24 cellular contexts compared by ENCODE assay signal in the genomic region with DNA sequence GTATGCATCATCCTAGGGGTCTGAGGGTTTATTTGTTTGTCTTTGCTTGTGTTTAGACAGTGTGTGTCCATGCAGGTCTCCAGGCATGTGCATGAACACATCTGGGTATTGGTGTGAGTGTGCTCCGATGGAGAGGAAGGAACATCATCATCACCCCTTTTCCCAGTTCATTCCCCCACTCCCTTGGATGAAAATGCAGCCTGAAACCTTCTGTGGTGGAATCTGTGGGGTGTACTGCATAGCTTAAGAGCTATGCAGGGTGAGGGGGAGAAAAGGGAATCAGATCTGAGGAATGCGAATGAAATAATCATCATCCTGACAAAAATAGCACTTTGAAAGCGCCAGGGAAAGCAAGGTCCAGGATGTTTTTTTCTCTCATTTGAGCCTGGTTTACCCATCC.
DNase-seq lines count a peak whose midpoint lies in the region; ATAC-seq, FAIRE-seq and TF ChIP-seq lines count a peak whose summit lies in the region.
"Had no signal": no experiment of that assay in that cellular context is flagged by ENCODE, and none has a peak within 500 bp of the region (broad histone marks: within the 10 kb centered on the region; RNA-seq: fewer than 3 reads in every experiment).

No MANE protein-coding gene starts in this region.

- no peak for TF ChIP-seq CTCF in glutamatergic neuron (IDR thresholded peaks at IDR 0.05; ENCODE audit: partially characterized antibody, unreplicated experiment)

- DNase-seq in activated naive CD4-positive, alpha-beta T cell treated with anti-CD3 and anti-CD28 coated beads, Interleukin-2, amount 10 ng/mL, durations not matched to agents 7 days and 5 days: no peak
- no peak for DNase-seq in activated naive CD4-positive, alpha-beta T cell treated with anti-CD3 and anti-CD28 coated beads for 36 hours
- DNase-seq in glutamatergic neuron: no peak
- DNase-seq in urothelium cell line (ENCODE audit: low spot score): no peak
- DNase-seq in SW480 (ENCODE audit: low spot score): no peak
- DNase-seq in NCI-H2029 (lab: John Stamatoyannopoulos, UW): no peak
- DNase-seq: 8988T; amygdala; dorsolateral prefrontal cortex; foreskin melanocyte; islet precursor cell; MG63; NCI-H1417 treated with DMSO at 0.1 percent for 48 hours; NCI-H524 treated with DMSO at 0.1 percent for 48 hours; nucleus accumbens; stimulated activated CD4-positive, alpha-beta T cell treated with anti-CD3 and anti-CD28 coated beads, Interleukin-4, amount 100 ng/mL, for 1 hour; stimulated activated naive CD4-positive, alpha-beta T cell treated with Interleukin-2 at 50 U/mL for 16 hours had no signal

- H3K27ac Mint-ChIP-seq in activated naive CD4-positive, alpha-beta T cell treated with anti-CD3 and anti-CD28 coated beads, Interleukin-2, amount 10 ng/mL, durations not matched to agents 7 days and 5 days: peak overlapping the region; percentile 86
- H3K27ac Mint-ChIP-seq in activated naive CD4-positive, alpha-beta T cell treated with anti-CD3 and anti-CD28 coated beads for 36 hours: no peak overlapping the region
- H3K27ac Mint-ChIP-seq in glutamatergic neuron (ENCODE audit: unreplicated experiment): peak overlapping the region; percentile 86
- H3K27ac Mint-ChIP-seq: activated CD4-positive, alpha-beta T cell treated with anti-CD3 and anti-CD28 coated beads, Interleukin-2, amount 10 ng/mL, durations not matched to agents 24 days and 14 days; activated T-helper 17 cell treated with anti-CD3 and anti-CD28 coated beads, Interleukin-2, amount 50 U/mL, for 72 hours; IgD-negative memory B cell had no signal

- no peaks in the 10 kb centered on the region for H3K9me3 Mint-ChIP-seq in activated naive CD4-positive, alpha-beta T cell treated with anti-CD3 and anti-CD28 coated beads, Interleukin-2, amount 10 ng/mL, durations not matched to agents 7 days and 5 days
- no peaks in the 10 kb centered on the region for H3K9me3 Mint-ChIP-seq in activated naive CD4-positive, alpha-beta T cell treated with anti-CD3 and anti-CD28 coated beads for 36 hours
- peaks cover 6% of the 10 kb centered on the region for H3K9me3 Mint-ChIP-seq in glutamatergic neuron (ENCODE audit: unreplicated experiment)
- H3K9me3 Mint-ChIP-seq: central memory CD8-positive, alpha-beta T cell; IgD-negative memory B cell had no signal

- intact Hi-C loops in activated naive CD4-positive, alpha-beta T cell treated with anti-CD3 and anti-CD28 coated beads for 36 hours (cut with micrococcal nuclease): no loop called here

- peak; percentile 76 for FAIRE-seq in urothelium cell line (lab: Jason Lieb, UNC)
- FAIRE-seq: GM18507 had no signal

- no peak overlapping the region for H3K4me3 Mint-ChIP-seq in activated naive CD4-positive, alpha-beta T cell treated with anti-CD3 and anti-CD28 coated beads, Interleukin-2, amount 10 ng/mL, durations not matched to agents 7 days and 5 days
- H3K4me3 Mint-ChIP-seq in activated naive CD4-positive, alpha-beta T cell treated with anti-CD3 and anti-CD28 coated beads for 36 hours: no peak overlapping the region
- peak overlapping the region; percentile 19 for H3K4me3 Mint-ChIP-seq in glutamatergic neuron (ENCODE audit: unreplicated experiment)
- H3K4me3 Mint-ChIP-seq: activated CD4-positive, alpha-beta T cell treated with anti-CD3 and anti-CD28 coated beads, Interleukin-2, amount 10 ng/mL, durations not matched to agents 24 days and 14 days; activated T-helper 17 cell treated with anti-CD3 and anti-CD28 coated beads, Interleukin-2, amount 50 U/mL, for 72 hours; central memory CD8-positive, alpha-beta T cell had no signal

- peak; percentile 72 for ATAC-seq in SK-N-SH treated with all-trans-retinoic acid at 6 μM for 48 hours
- ATAC-seq in HG03108 (IDR thresholded peaks at IDR 0.05; ENCODE audit: unreplicated experiment): no peak
- ATAC-seq: activated T-helper 17 cell treated with anti-CD3 and anti-CD28 coated beads, Interleukin-2, amount 50 U/mL, for 72 hours had no signal

- peaks cover 22% of the 10 kb centered on the region for H3K4me1 Mint-ChIP-seq in activated naive CD4-positive, alpha-beta T cell treated with anti-CD3 and anti-CD28 coated beads, Interleukin-2, amount 10 ng/mL, durations not matched to agents 7 days and 5 days
- H3K4me1 Mint-ChIP-seq in activated naive CD4-positive, alpha-beta T cell treated with anti-CD3 and anti-CD28 coated beads for 36 hours (ENCODE audit: low read depth): peaks cover 14% of the 10 kb centered on the region
- H3K4me1 Mint-ChIP-seq in glutamatergic neuron (ENCODE audit: low read depth, unreplicated experiment): peaks cover 22% of the 10 kb centered on the region
- H3K4me1 Mint-ChIP-seq: activated T-helper 17 cell treated with anti-CD3 and anti-CD28 coated beads, Interleukin-2, amount 50 U/mL, for 72 hours; central memory CD8-positive, alpha-beta T cell had no signal

- no peaks in the 10 kb centered on the region for H3K36me3 Mint-ChIP-seq in activated naive CD4-positive, alpha-beta T cell treated with anti-CD3 and anti-CD28 coated beads, Interleukin-2, amount 10 ng/mL, durations not matched to agents 7 days and 5 days
- no peaks in the 10 kb centered on the region for H3K36me3 Mint-ChIP-seq in activated naive CD4-positive, alpha-beta T cell treated with anti-CD3 and anti-CD28 coated beads for 36 hours (ENCODE audit: low read depth)
- H3K36me3 Mint-ChIP-seq in glutamatergic neuron (ENCODE audit: unreplicated experiment): no peaks in the 10 kb centered on the region
- H3K36me3 Mint-ChIP-seq: IgD-negative memory B cell had no signal

- peaks cover 8% of the 10 kb centered on the region for H3K27me3 Mint-ChIP-seq in activated naive CD4-positive, alpha-beta T cell treated with anti-CD3 and anti-CD28 coated beads, Interleukin-2, amount 10 ng/mL, durations not matched to agents 7 days and 5 days
- H3K27me3 Mint-ChIP-seq in activated naive CD4-positive, alpha-beta T cell treated with anti-CD3 and anti-CD28 coated beads for 36 hours (ENCODE audit: low read depth): peaks cover 2% of the 10 kb centered on the region
- H3K27me3 Mint-ChIP-seq in glutamatergic neuron (ENCODE audit: unreplicated experiment): peaks cover 4% of the 10 kb centered on the region
- H3K27me3 Mint-ChIP-seq: activated CD4-positive, alpha-beta T cell treated with anti-CD3 and anti-CD28 coated beads, Interleukin-2, amount 10 ng/mL, durations not matched to agents 24 days and 14 days had no signal

- CTCF ChIA-PET in activated naive CD4-positive, alpha-beta T cell treated with anti-CD3 and anti-CD28 coated beads, Interleukin-2, amount 10 ng/mL, durations not matched to agents 7 days and 5 days (lab: Charles Lee): no interaction called here
- CTCF ChIA-PET in activated naive CD4-positive, alpha-beta T cell treated with anti-CD3 and anti-CD28 coated beads for 36 hours (lab: Charles Lee): no interaction called here

TF ChIP-seq in SK-N-SH treated with all-trans-retinoic acid at 6 μM for 48 hours, 23 proteins besides CTCF, POLR2A, EP300 and RAD21:
- TF ChIP-seq, protein P1, sequence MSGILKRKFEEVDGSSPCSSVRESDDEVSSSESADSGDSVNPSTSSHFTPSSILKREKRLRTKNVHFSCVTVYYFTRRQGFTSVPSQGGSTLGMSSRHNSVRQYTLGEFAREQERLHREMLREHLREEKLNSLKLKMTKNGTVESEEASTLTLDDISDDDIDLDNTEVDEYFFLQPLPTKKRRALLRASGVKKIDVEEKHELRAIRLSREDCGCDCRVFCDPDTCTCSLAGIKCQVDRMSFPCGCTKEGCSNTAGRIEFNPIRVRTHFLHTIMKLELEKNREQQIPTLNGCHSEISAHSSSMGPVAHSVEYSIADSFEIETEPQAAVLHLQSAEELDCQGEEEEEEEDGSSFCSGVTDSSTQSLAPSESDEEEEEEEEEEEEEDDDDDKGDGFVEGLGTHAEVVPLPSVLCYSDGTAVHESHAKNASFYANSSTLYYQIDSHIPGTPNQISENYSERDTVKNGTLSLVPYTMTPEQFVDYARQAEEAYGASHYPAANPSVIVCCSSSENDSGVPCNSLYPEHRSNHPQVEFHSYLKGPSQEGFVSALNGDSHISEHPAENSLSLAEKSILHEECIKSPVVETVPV (CRISPR knock-in tag; IDR thresholded peaks at IDR 0.05): no peak
- TF ChIP-seq SNAI2 (CRISPR knock-in tag; IDR thresholded peaks at IDR 0.05) (no peak), ARNTL (CRISPR knock-in tag; IDR thresholded peaks at IDR 0.05; ENCODE audit: borderline replicate concordance, low read depth) (no peak), RARB (CRISPR knock-in tag; IDR thresholded peaks at IDR 0.05) (no peak), ZFP30 (CRISPR knock-in tag; IDR thresholded peaks at IDR 0.05) (no peak), PPARA (CRISPR knock-in tag; IDR thresholded peaks at IDR 0.05; ENCODE audit: borderline replicate concordance) (no peak), ISL1 (CRISPR knock-in tag; IDR thresholded peaks at IDR 0.05) (no peak), GLIS3 (CRISPR knock-in tag; IDR thresholded peaks at IDR 0.05) (no peak)
TF ChIP-seq in SK-N-SH treated with all-trans-retinoic acid at 6 μM for 48 hours: peak in this region for 0.
